In the genomic region with DNA sequence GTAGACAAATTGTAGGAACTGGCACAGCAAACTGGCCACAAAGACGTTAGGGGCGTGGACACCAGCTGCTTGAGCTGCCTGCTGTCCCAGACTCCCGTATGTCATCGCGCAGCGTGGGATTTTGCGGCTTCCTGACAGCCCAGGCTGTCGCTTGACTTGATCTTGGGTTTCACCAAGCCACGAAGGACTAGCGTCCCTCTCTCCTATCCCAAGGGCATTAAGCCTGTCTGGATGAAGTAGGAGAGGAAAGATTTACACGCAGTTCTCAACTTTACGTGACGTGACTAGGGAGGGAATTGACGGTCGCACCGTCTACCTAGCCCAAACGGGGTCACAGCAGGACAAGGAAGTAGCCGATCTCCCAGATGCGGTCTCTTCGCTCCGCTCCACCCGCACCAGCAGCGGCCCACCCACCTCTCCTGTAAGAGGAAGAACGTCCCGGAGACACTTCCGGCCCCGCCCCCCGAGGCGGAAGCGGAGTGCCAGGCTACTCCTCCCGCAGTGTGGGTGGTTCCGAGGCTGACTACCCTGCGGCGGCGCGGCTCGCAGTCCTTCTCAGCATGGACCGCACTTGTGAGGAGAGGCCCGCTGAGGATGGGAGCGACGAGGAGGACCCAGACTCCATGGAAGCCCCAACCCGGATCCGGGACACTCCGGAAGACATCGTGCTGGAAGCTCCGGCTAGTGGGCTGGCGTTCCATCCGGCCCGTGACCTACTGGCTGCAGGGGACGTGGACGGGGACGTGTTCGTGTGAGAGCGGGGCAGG, we compare ENCODE assay signal across 1 cellular context.
A peak's percentile ranks its signal among the peaks of the same experiment; 100 is the strongest.
TF ChIP-seq lines count a peak whose summit lies in the region.

A gene with protein sequence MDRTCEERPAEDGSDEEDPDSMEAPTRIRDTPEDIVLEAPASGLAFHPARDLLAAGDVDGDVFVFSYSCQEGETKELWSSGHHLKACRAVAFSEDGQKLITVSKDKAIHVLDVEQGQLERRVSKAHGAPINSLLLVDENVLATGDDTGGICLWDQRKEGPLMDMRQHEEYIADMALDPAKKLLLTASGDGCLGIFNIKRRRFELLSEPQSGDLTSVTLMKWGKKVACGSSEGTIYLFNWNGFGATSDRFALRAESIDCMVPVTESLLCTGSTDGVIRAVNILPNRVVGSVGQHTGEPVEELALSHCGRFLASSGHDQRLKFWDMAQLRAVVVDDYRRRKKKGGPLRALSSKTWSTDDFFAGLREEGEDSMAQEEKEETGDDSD (plus strand): TSS at position 552 of the 767 bp plus-strand sequence. CDS start 9 bp downstream, at position 561.

TF ChIP-seq in K562, 482 proteins besides CTCF, POLR2A, EP300 and RAD21 (continued from another document and continues in another):
- TF ChIP-seq, protein P1, sequence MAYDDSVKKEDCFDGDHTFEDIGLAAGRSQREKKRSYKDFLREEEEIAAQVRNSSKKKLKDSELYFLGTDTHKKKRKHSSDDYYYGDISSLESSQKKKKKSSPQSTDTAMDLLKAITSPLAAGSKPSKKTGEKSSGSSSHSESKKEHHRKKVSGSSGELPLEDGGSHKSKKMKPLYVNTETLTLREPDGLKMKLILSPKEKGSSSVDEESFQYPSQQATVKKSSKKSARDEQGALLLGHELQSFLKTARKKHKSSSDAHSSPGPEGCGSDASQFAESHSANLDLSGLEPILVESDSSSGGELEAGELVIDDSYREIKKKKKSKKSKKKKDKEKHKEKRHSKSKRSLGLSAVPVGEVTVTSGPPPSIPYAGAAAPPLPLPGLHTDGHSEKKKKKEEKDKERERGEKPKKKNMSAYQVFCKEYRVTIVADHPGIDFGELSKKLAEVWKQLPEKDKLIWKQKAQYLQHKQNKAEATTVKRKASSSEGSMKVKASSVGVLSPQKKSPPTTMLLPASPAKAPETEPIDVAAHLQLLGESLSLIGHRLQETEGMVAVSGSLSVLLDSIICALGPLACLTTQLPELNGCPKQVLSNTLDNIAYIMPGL (CRISPR knock-in tag; IDR thresholded peaks at IDR 0.05): peak; percentile 64; the same call in 1 of the 2 replicates
- TF ChIP-seq RBBP5 (IDR thresholded peaks at IDR 0.05; ENCODE audit: borderline replicate concordance, insufficient read depth, low read length, poor library complexity, severe bottlenecking) (peak; percentile 80), NRF1 (conservative IDR thresholded peaks at IDR 0.05 in 1 of 2, IDR thresholded peaks at IDR 0.05 in 1 of 2) (peak; percentile 86 to 88), TARDBP (IDR thresholded peaks at IDR 0.05) (no peak), SMAD3 (CRISPR knock-in tag; conservative IDR thresholded peaks at IDR 0.05) (no peak), GTF2E2 (tag; IDR thresholded peaks at IDR 0.05) (no peak), NR2C1 (IDR thresholded peaks at IDR 0.05) (peak; percentile 71; the same call in 1 of the 2 replicates), NR2C1 (tag; IDR thresholded peaks at IDR 0.05) (peak; percentile 58), SIN3A (IDR thresholded peaks at IDR 0.05; ENCODE audit: borderline replicate concordance in 2 of 2, control insufficient read depth in 1 of 2, low read depth in 2 of 2, low read length in 2 of 2) (peak; percentile 89 to 98), ZNF583 (CRISPR knock-in tag; IDR thresholded peaks at IDR 0.05) (no peak), HDAC3 (IDR thresholded peaks at IDR 0.05; ENCODE audit: borderline replicate concordance, partially characterized antibody) (peak; percentile 62), LCOR (CRISPR knock-in tag; IDR thresholded peaks at IDR 0.05) (peak; percentile 12; the same call in 1 of the 2 replicates), SRSF3 (IDR thresholded peaks at IDR 0.05; ENCODE audit: insufficient read depth, low read length) (no peak), ZNF436 (CRISPR knock-in tag; IDR thresholded peaks at IDR 0.05) (no peak), MTA2 (IDR thresholded peaks at IDR 0.05; ENCODE audit: low read depth) (no peak), TCFL5 (CRISPR knock-in tag; conservative IDR thresholded peaks at IDR 0.05) (no peak), ILF3 (IDR thresholded peaks at IDR 0.05; ENCODE audit: borderline replicate concordance) (no peak), ETV5 (CRISPR knock-in tag; IDR thresholded peaks at IDR 0.05; ENCODE audit: low read depth) (peak; percentile 97), TAF15 (IDR thresholded peaks at IDR 0.05; ENCODE audit: low read depth, low read length) (no peak), CBX8 (IDR thresholded peaks at IDR 0.05; ENCODE audit: borderline replicate concordance, extremely low read depth, low read depth, low read length, poor library complexity, severe bottlenecking) (no peak), ZNF75A (CRISPR knock-in tag; IDR thresholded peaks at IDR 0.05) (no peak), ZFP1 (CRISPR knock-in tag; IDR thresholded peaks at IDR 0.05) (no peak), SIRT6 (IDR thresholded peaks at IDR 0.05; ENCODE audit: low read depth, low read length) (no peak), ZSCAN29 (IDR thresholded peaks at IDR 0.05) (no peak), CAMTA2 (CRISPR knock-in tag; conservative IDR thresholded peaks at IDR 0.05) (no peak), RB1 (IDR thresholded peaks at IDR 0.05; ENCODE audit: low read depth) (no peak), ZNF23 (CRISPR knock-in tag; IDR thresholded peaks at IDR 0.05) (0 out of 2 replicates have a peak, but pooled peaks have one; percentile 69), SIN3B (IDR thresholded peaks at IDR 0.05; ENCODE audit: low read depth) (peak; percentile 44; the same call in 1 of the 2 replicates), ZNF253 (CRISPR knock-in tag; conservative IDR thresholded peaks at IDR 0.05) (no peak), NR1H2 (CRISPR knock-in tag; IDR thresholded peaks at IDR 0.05) (0 out of 2 replicates have a peak, but pooled peaks have one; percentile 77), ZNF124 (CRISPR knock-in tag; IDR thresholded peaks at IDR 0.05) (no peak), ZNF41 (CRISPR knock-in tag; conservative IDR thresholded peaks at IDR 0.05) (no peak), SETDB1 (IDR thresholded peaks at IDR 0.05; ENCODE audit: low read length) (peak; percentile 26), EZH2 (IDR thresholded peaks at IDR 0.05; ENCODE audit: borderline replicate concordance, low read depth, low read length) (no peak), ZNF586 (CRISPR knock-in tag; conservative IDR thresholded peaks at IDR 0.05) (no peak), ZNF232 (CRISPR knock-in tag; IDR thresholded peaks at IDR 0.05) (no peak), PHF20 (IDR thresholded peaks at IDR 0.05; ENCODE audit: partially characterized antibody) (peak; percentile 79)
- TF ChIP-seq, protein P2, sequence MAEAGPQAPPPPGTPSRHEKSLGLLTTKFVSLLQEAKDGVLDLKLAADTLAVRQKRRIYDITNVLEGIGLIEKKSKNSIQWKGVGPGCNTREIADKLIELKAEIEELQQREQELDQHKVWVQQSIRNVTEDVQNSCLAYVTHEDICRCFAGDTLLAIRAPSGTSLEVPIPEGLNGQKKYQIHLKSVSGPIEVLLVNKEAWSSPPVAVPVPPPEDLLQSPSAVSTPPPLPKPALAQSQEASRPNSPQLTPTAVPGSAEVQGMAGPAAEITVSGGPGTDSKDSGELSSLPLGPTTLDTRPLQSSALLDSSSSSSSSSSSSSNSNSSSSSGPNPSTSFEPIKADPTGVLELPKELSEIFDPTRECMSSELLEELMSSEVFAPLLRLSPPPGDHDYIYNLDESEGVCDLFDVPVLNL (CRISPR knock-in tag; IDR thresholded peaks at IDR 0.05; ENCODE audit: low read depth): no peak
- TF ChIP-seq, protein P3, sequence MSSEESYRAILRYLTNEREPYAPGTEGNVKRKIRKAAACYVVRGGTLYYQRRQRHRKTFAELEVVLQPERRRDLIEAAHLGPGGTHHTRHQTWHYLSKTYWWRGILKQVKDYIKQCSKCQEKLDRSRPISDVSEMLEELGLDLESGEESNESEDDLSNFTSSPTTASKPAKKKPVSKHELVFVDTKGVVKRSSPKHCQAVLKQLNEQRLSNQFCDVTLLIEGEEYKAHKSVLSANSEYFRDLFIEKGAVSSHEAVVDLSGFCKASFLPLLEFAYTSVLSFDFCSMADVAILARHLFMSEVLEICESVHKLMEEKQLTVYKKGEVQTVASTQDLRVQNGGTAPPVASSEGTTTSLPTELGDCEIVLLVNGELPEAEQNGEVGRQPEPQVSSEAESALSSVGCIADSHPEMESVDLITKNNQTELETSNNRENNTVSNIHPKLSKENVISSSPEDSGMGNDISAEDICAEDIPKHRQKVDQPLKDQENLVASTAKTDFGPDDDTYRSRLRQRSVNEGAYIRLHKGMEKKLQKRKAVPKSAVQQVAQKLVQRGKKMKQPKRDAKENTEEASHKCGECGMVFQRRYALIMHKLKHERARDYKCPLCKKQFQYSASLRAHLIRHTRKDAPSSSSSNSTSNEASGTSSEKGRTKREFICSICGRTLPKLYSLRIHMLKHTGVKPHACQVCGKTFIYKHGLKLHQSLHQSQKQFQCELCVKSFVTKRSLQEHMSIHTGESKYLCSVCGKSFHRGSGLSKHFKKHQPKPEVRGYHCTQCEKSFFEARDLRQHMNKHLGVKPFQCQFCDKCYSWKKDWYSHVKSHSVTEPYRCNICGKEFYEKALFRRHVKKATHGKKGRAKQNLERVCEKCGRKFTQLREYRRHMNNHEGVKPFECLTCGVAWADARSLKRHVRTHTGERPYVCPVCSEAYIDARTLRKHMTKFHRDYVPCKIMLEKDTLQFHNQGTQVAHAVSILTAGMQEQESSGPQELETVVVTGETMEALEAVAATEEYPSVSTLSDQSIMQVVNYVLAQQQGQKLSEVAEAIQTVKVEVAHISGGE (CRISPR knock-in tag; IDR thresholded peaks at IDR 0.05): peak; percentile 88 to 98 (median 88); a peak in 5 of 6 replicates
- TF ChIP-seq, protein P4, sequence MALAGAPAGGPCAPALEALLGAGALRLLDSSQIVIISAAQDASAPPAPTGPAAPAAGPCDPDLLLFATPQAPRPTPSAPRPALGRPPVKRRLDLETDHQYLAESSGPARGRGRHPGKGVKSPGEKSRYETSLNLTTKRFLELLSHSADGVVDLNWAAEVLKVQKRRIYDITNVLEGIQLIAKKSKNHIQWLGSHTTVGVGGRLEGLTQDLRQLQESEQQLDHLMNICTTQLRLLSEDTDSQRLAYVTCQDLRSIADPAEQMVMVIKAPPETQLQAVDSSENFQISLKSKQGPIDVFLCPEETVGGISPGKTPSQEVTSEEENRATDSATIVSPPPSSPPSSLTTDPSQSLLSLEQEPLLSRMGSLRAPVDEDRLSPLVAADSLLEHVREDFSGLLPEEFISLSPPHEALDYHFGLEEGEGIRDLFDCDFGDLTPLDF (CRISPR knock-in tag; IDR thresholded peaks at IDR 0.05): peak; percentile 78
- TF ChIP-seq, protein P5, sequence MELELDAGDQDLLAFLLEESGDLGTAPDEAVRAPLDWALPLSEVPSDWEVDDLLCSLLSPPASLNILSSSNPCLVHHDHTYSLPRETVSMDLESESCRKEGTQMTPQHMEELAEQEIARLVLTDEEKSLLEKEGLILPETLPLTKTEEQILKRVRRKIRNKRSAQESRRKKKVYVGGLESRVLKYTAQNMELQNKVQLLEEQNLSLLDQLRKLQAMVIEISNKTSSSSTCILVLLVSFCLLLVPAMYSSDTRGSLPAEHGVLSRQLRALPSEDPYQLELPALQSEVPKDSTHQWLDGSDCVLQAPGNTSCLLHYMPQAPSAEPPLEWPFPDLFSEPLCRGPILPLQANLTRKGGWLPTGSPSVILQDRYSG (tag; conservative IDR thresholded peaks at IDR 0.05; ENCODE audit: low read depth): 0 out of 2 replicates have a peak, but pooled peaks have one; percentile 45
- TF ChIP-seq, protein P6, sequence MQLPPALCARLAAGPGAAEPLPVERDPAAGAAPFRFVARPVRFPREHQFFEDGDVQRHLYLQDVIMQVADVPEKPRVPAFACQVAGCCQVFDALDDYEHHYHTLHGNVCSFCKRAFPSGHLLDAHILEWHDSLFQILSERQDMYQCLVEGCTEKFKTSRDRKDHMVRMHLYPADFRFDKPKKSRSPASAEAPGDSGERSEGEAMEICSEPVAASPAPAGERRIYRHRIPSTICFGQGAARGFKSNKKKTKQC (CRISPR knock-in tag; IDR thresholded peaks at IDR 0.05): peak; percentile 71; the same call in 1 of the 2 replicates
- TF ChIP-seq, protein P7, sequence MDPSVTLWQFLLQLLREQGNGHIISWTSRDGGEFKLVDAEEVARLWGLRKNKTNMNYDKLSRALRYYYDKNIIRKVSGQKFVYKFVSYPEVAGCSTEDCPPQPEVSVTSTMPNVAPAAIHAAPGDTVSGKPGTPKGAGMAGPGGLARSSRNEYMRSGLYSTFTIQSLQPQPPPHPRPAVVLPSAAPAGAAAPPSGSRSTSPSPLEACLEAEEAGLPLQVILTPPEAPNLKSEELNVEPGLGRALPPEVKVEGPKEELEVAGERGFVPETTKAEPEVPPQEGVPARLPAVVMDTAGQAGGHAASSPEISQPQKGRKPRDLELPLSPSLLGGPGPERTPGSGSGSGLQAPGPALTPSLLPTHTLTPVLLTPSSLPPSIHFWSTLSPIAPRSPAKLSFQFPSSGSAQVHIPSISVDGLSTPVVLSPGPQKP (CRISPR knock-in tag; IDR thresholded peaks at IDR 0.05): no peak
- TF ChIP-seq, protein P8, sequence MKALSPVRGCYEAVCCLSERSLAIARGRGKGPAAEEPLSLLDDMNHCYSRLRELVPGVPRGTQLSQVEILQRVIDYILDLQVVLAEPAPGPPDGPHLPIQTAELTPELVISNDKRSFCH (CRISPR knock-in tag; IDR thresholded peaks at IDR 0.05): no peak
- TF ChIP-seq, protein P8 (tag; IDR thresholded peaks at IDR 0.05): peak; percentile 55; the same call in 1 of the 2 replicates
- TF ChIP-seq, protein P9, sequence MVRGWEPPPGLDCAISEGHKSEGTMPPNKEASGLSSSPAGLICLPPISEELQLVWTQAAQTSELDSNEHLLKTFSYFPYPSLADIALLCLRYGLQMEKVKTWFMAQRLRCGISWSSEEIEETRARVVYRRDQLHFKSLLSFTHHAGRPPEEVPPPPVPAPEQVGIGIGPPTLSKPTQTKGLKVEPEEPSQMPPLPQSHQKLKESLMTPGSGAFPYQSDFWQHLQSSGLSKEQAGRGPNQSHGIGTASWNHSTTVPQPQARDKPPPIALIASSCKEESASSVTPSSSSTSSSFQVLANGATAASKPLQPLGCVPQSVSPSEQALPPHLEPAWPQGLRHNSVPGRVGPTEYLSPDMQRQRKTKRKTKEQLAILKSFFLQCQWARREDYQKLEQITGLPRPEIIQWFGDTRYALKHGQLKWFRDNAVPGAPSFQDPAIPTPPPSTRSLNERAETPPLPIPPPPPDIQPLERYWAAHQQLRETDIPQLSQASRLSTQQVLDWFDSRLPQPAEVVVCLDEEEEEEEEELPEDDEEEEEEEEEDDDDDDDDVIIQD (CRISPR knock-in tag; IDR thresholded peaks at IDR 0.05): no peak
